ENCODE assay signal across 8 cellular contexts in the genomic region with DNA sequence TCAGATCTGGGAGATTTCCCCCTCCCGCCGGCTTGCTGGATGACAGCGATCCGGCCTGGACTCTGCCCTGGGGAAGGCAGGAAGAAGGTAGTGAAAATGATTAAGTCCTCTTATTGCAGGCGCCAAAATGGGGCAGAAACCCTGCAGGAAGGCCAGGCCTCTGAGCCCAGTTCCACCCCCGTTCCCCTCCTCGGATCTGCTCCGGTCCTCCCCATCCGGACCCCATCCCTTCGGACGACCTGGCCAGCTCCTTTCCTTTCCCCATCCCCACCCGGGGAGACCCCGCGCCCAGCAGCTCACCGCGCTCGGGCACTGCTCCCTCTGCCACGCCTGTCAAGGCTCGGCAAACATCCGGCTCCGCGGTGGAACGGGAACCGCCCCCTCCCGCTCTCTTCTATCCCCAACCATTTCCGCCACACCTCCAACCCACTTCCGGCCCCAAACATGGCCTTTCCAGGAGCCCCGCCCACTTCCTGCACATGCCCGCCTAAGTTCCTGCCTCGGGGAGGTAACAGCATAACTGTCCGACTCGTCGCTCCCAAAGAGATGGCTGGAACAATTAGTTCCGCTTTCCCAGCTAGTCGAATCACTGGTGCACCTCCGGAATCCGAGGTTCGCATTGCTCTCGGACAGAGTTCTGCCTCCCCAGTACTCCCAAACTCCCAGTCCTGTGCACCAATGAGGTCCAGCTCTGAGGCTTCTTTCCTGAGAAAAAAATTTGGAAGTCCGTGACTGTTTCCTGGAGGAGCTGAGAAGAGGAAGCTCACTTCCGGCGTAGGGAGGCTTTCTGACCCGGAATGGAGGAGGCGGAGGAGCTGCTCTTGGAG. TPM values are rescaled to one million over a fixed set of nuclear protein-coding genes. Genes with fewer than 3 reads are reported as not detected.
DNase-seq lines count a peak whose midpoint lies in the region; ATAC-seq and TF ChIP-seq lines count a peak whose summit lies in the region.

A gene (minus strand): TSS at position 369 of the 827 bp plus-strand sequence. CDS start 4,512 bp downstream, outside the sequence.
A gene (plus strand): TSS at position 781 of the 827 bp plus-strand sequence. CDS start 17 bp downstream, at position 798.

- peak within 1 kb of the TSS; percentile 94 for H2AFZ ChIP-seq in Karpas-422 (ENCODE audit: low read length)

- H3K36me3 ChIP-seq in Karpas-422 (ENCODE audit: insufficient read depth, low read length): peaks cover 16% of the 10 kb centered on the region
- peaks cover 17 to 56% (median 23%) of the 10 kb centered on the region in 3 donors for H3K36me3 ChIP-seq in esophagus squamous epithelium

- peak within 1 kb of the TSS; percentile 87 for H3K4me3 ChIP-seq in Karpas-422 (ENCODE audit: low read length)
- H3K4me3 ChIP-seq in esophagus squamous epithelium: peak within 1 kb of the TSS; percentile 84 to 94 (median 89)

- no peaks in the 10 kb centered on the region for H3K9me2 ChIP-seq in Karpas-422 (replicated peaks; ENCODE audit: insufficient read depth, low read length)

- no peaks in the 10 kb centered on the region for H3K9me3 ChIP-seq in Karpas-422 (ENCODE audit: low read length)
- no peaks in the 10 kb centered on the region for H3K9me3 ChIP-seq in esophagus squamous epithelium

- TF ChIP-seq POLR2A in esophagus squamous epithelium (IDR thresholded peaks at IDR 0.05): peak in 3 of 4 donors; percentile 37 to 88 (median 85)

- TF ChIP-seq CTCF in esophagus squamous epithelium (IDR thresholded peaks at IDR 0.05): peak in 2 of 6 experiments; percentile 20 to 31

- peaks cover 61% of the 10 kb centered on the region for H3K79me2 ChIP-seq in Karpas-422 (ENCODE audit: low read length)

- 0 to 1% methylated on average over 17 to 25 of the region's 44 CpGs for whole genome bisulfite sequencing in esophagus squamous epithelium, 2 donors

- H3K4me1 ChIP-seq in Karpas-422 (ENCODE audit: low read length): peaks cover 25% of the 10 kb centered on the region
- H3K4me1 ChIP-seq in esophagus squamous epithelium: peaks cover 33 to 68% (median 47%) of the 10 kb centered on the region in 3 donors

- H3K27me3 ChIP-seq in Karpas-422 (ENCODE audit: low read length) (no peaks in the 10 kb centered on the region), esophagus squamous epithelium (no peaks in the 10 kb centered on the region)

- H3K9ac ChIP-seq in Karpas-422 (ENCODE audit: low read length): peak within 1 kb of the TSS; percentile 78

- DNase-seq in DMS79 treated with DMSO at 0.1 percent for 48 hours (lab: John Stamatoyannopoulos, UW) (peak; percentile 99), Karpas-422 (peak; percentile 100), RKO (ENCODE audit: low spot score) (peak; percentile 98), activated T-helper 1 cell treated with Interleukin-2 at 50 U/mL for 16 hours (ENCODE audit: low read depth) (peak; percentile 97), esophagus squamous epithelium (lab: John Stamatoyannopoulos, UW) (peak; percentile 98), myocyte (ENCODE audit: low read depth) (peak; percentile 99)
- peak; percentile 98 to 99 for DNase-seq in stimulated activated CD8-positive, alpha-beta memory T cell treated with anti-CD3 and anti-CD28 coated beads, Interleukin-7, amount 100 ng/mL, for 48 hours (ENCODE audit: extremely low read depth in 1 of 2, low read depth in 1 of 2)

- H4K20me1 ChIP-seq in Karpas-422 (ENCODE audit: insufficient read depth, low read depth, low read length): peaks cover 5% of the 10 kb centered on the region; the same call in 1 of the 2 replicates

- H3K4me2 ChIP-seq in Karpas-422 (ENCODE audit: low read depth, low read length, poor library complexity, severe bottlenecking): peak within 1 kb of the TSS; percentile 80

- H3K27ac ChIP-seq in Karpas-422 (ENCODE audit: low read length): peak within 1 kb of the TSS; percentile 63
- H3K27ac ChIP-seq in esophagus squamous epithelium: peak within 1 kb of the TSS; percentile 88 to 96 (median 92)

- ATAC-seq in GM21825 (IDR thresholded peaks at IDR 0.05; ENCODE audit: unreplicated experiment): peak; percentile 92

- intact Hi-C loops in esophagus squamous epithelium (cut with DNase I): no loop called here

RNA-seq across cellular contexts. Expression of the first gene that starts in this region (rescaled TPM):
- 13.6 and 23.4 TPM in 2 replicates for total RNA-seq in Karpas-422 (2014; rRNA removed; shearing (Covaris generic); ENCODE audit: low replicate concordance)
- total RNA-seq in esophagus squamous epithelium (10 to 100 TPM; 39.2 to 53.6 (median 45.8) TPM), myocyte (27.3 and 31.0 TPM in 2 replicates)
- polyA plus RNA-seq in myocyte (2012): 84.4 TPM

RNA-seq across cellular contexts. Expression of the second gene that starts in this region (rescaled TPM):
- 5.1 and 7.4 TPM in 2 replicates for total RNA-seq in Karpas-422 (2014; rRNA removed; shearing (Covaris generic); ENCODE audit: low replicate concordance)
- 10 to 100 TPM in 3 of 4 donors, 1 to 10 TPM in 1; 5.2 to 15.1 (median 13.5) TPM for total RNA-seq in esophagus squamous epithelium
- 8.8 and 10.3 TPM in 2 replicates for total RNA-seq in myocyte
- 9.1 TPM for polyA plus RNA-seq in myocyte (2012)

Comparison
In these comparisons a context has a peak if more than half of its experiments do, and no peak if none do; other contexts are left out.
1. Peak in every context shown above with its lines: DNase-seq, ATAC-seq, H3K4me3 ChIP-seq and H3K27ac ChIP-seq.